ENCODE assay signal across 12 cellular contexts in the genomic region with DNA sequence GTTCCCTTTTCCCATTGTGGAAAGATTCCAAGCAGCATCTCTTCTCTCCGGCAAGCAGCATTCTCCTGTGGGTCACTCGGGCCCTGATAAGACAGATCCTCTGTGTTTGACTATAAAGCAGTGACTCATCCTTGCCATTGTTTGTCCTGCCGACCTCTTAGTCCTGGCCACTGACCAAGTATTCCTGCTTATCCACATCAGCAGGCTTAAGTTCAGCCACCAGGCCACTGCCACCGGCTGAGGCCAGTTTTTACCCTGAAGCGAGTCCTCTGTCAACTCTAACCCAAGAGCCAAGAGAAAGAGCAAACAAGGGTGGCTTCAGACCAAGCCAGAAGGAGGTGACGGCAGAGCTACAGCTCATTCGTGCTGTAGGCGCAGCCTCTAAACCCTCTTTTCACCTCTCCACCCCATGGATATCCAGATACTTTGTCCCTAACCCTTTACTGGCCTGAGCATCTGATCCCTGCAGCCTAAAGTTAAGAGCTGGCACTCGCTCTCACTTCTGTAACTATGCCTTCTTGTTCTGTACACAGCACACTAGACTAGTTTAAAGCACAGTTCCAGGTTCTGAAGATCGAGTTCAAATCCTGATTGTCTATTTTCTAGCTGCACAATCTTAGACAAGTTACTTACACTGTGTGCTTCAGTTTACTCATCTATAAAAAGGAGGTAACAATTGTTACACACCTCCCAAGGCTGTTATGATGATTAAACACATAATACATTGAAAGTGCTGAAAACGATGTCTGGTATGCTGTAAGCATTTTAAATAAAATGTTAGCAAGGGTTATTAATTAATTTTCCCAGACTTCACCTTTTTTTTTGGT. TPM values are rescaled to one million over a fixed set of nuclear protein-coding genes. Genes with fewer than 3 reads are reported as not detected.
DNase-seq lines count a peak whose midpoint lies in the region; ATAC-seq, FAIRE-seq and TF ChIP-seq lines count a peak whose summit lies in the region.
"Had no signal": no experiment of that assay in that cellular context is flagged by ENCODE, and none has a peak within 500 bp of the region (broad histone marks: within the 10 kb centered on the region; RNA-seq: fewer than 3 reads in every experiment).

No MANE protein-coding gene starts in this region.

- peak overlapping the region; percentile 84 for H2BK20ac ChIP-seq in H1 (ENCODE audit: low read length)

- H3K27me3 ChIP-seq in H1 (replicated peaks in 1 of 4; ENCODE audit: control insufficient read depth in 3 of 4, extremely low read depth in 1 of 4, insufficient read depth in 3 of 4, low read length in 3 of 4), result no peaks in the 10 kb centered on the region
- H3K27me3 ChIP-seq: uterus had no signal

- H3K79me1 ChIP-seq in H1 (ENCODE audit: low read depth, low read length), result no peaks in the 10 kb centered on the region

- peak overlapping the region; percentile 20 for H3K27ac Mint-ChIP-seq in mesothelial cell of epicardium
- H3K27ac Mint-ChIP-seq in natural killer cell, result no peak overlapping the region
- H3K27ac Mint-ChIP-seq: CD4-positive, alpha-beta memory T cell; naive thymus-derived CD8-positive, alpha-beta T cell had no signal

- H3K23ac ChIP-seq in H1 (ENCODE audit: insufficient read length), result no peak overlapping the region

- H2BK12ac ChIP-seq in H1 (ENCODE audit: low read depth, low read length), result peak overlapping the region; percentile 100

- H2BK120ac ChIP-seq in H1 (replicated peaks; ENCODE audit: low read depth, low read length), result peak overlapping the region; percentile 81

- H4K91ac ChIP-seq in H1 (replicated peaks; ENCODE audit: insufficient read length, low read length), result peak overlapping the region; percentile 93

- TF ChIP-seq EP300 in H1 (IDR thresholded peaks at IDR 0.05; ENCODE audit: borderline replicate concordance in 1 of 2, low read depth in 2 of 2, low read length in 2 of 2), result no peak

- H3K9me3 ChIP-seq in H1 (ENCODE audit: insufficient read depth in 2 of 2, low read depth in 1 of 2, low read length in 1 of 2), result no peaks in the 10 kb centered on the region
- H3K9me3 ChIP-seq: uterus had no signal

- no peaks in the 10 kb centered on the region; the same call in 1 of the 2 replicates for H3K23me2 ChIP-seq in H1 (ENCODE audit: low read depth, low read length)

- TF ChIP-seq RAD21 in H1 (IDR thresholded peaks at IDR 0.05 in 1 of 2, conservative IDR thresholded peaks at IDR 0.05 in 1 of 2; ENCODE audit: low read depth in 2 of 2, low read length in 2 of 2), result no peak; a peak in 1 of 4 replicates

- DNase-seq in AG20443 (ENCODE audit: low spot score) (peak; percentile 81), NCI-H526 (lab: John Stamatoyannopoulos, UW) (peak; percentile 49 to 55), H1 (ENCODE audit: low read depth in 1 of 2, low spot score in 2 of 2) (peak in 1 of 2 experiments; percentile 53), mesothelial cell of epicardium (ENCODE audit: low spot score in 2 of 2, unreplicated experiment in 2 of 2) (no peak), CD1c-positive myeloid dendritic cell (ENCODE audit: extremely low spot score) (no peak), natural killer cell (no peak)
- DNase-seq: activated CD8-positive, alpha-beta memory T cell treated with anti-CD3 and anti-CD28 coated beads, Interleukin-2, amount 50 U/mL, for 48 hours; CD4-positive, alpha-beta memory T cell; naive thymus-derived CD8-positive, alpha-beta T cell; uterus had no signal

- intact Hi-C loops in natural killer cell (cut with micrococcal nuclease), result no loop called here

- H3K4ac ChIP-seq in H1 (replicated peaks; ENCODE audit: insufficient read length, low read depth, low read length), result no peak overlapping the region

- H3K79me2 ChIP-seq in H1 (ENCODE audit: control insufficient read depth in 1 of 2, insufficient read depth in 2 of 2, low read length in 2 of 2), result no peaks in the 10 kb centered on the region

- ATAC-seq in HG03520 (IDR thresholded peaks at IDR 0.05; ENCODE audit: unreplicated experiment) (no peak), natural killer cell (no peak), HG03565 (IDR thresholded peaks at IDR 0.05; ENCODE audit: unreplicated experiment) (no peak)
- ATAC-seq: naive thymus-derived CD8-positive, alpha-beta T cell had no signal

- peak overlapping the region; percentile 6; the same call in 1 of the 2 replicates for H2BK15ac ChIP-seq in H1 (ENCODE audit: low read length)

- WGBS in H1 (ENCODE audit: extremely low coverage in 1 of 2, insufficient coverage in 1 of 2, insufficient read length in 1 of 2, insufficient replicate concordance in 2 of 2, low coverage in 1 of 2, low lambda C conversion rate in 2 of 2, missing lambda C conversion rate in 1 of 2), 2 experiments, result 62% methylated on average over 11 of the region's 11 CpGs; no CpG with 5 or more reads in 1 of the 2 experiments

- H4K5ac ChIP-seq in H1 (ENCODE audit: insufficient read length, low read depth, low read length), result peak overlapping the region; percentile 60

- H2BK5ac ChIP-seq in H1 (ENCODE audit: low read depth, low read length), result peak overlapping the region; percentile 98

- peaks cover 5 to 19% (median 11%) of the 10 kb centered on the region in 4 experiments; a peak in 4 of 7 replicates for H3K4me1 ChIP-seq in H1 (replicated peaks in 1 of 4; ENCODE audit: control insufficient read depth in 3 of 4, insufficient read depth in 4 of 4, low read length in 3 of 4)
- H3K4me1 ChIP-seq: uterus had no signal

- no peak overlapping the region for H3K56ac ChIP-seq in H1 (replicated peaks; ENCODE audit: insufficient read length, low read depth, low read length)

- POLR2A ChIA-PET in H1 (lab: Charles Lee; ENCODE audit: partially characterized antibody), result interaction anchor here (1.2 to 3.6 kb wide), 3 partner anchors 10 to 31 kb away, joined by 3 to 15 read pairs (median 7); partner anchors contain the start of gene SOX9

- no peaks in the 10 kb centered on the region for H3K9me3 Mint-ChIP-seq in mesothelial cell of epicardium
- peaks cover 2% of the 10 kb centered on the region in 2 donors for H3K9me3 Mint-ChIP-seq in natural killer cell

- H4K8ac ChIP-seq in H1 (ENCODE audit: extremely low read depth, insufficient read depth, low read length), result peak overlapping the region; percentile 90; the same call in 1 of the 2 replicates

- peak in 1 of 2 experiments; percentile 66; a peak in 1 of 3 replicates for TF ChIP-seq POLR2A in H1 (IDR thresholded peaks at IDR 0.05; ENCODE audit: control extremely low read depth in 1 of 2, low read depth in 2 of 2, low read length in 2 of 2)

- H3K18ac ChIP-seq in H1 (ENCODE audit: extremely low read depth, low read length), result peak overlapping the region; percentile 76

- no peaks in the 10 kb centered on the region for H4K20me1 ChIP-seq in H1 (replicated peaks in 1 of 2; ENCODE audit: control insufficient read depth in 1 of 2, insufficient read depth in 2 of 2, low read length in 2 of 2)

- H3K27ac ChIP-seq in H1 (ENCODE audit: low read depth, low read length), result peak overlapping the region; percentile 92
- H3K27ac ChIP-seq: uterus had no signal

- peak overlapping the region; percentile 49 to 78 for H3K4me2 ChIP-seq in H1 (ENCODE audit: insufficient read depth in 1 of 2, low read depth in 2 of 2, low read length in 2 of 2)

- H3K9ac ChIP-seq in H1 (replicated peaks in 1 of 4; ENCODE audit: extremely low read depth in 1 of 4, low read depth in 3 of 4, low read length in 3 of 4), result peak overlapping the region in 3 of 4 experiments; percentile 40 to 79 (median 55); a peak in 5 of 7 replicates

- H2AK5ac ChIP-seq in H1 (ENCODE audit: low read depth, low read length), result peak overlapping the region; percentile 66; the same call in 1 of the 2 replicates

- no peaks in the 10 kb centered on the region for H3K36me3 ChIP-seq in H1 (ENCODE audit: control insufficient read depth in 2 of 4, insufficient read depth in 4 of 4, low read length in 3 of 4)
- H3K36me3 ChIP-seq: uterus had no signal

- H3K14ac ChIP-seq in H1 (ENCODE audit: insufficient read length), result no peak overlapping the region

- no peak for FAIRE-seq in H1 (lab: Jason Lieb, UNC)

- H3K4me3 Mint-ChIP-seq in mesothelial cell of epicardium (no peak overlapping the region), natural killer cell (no peak overlapping the region)
- H3K4me3 Mint-ChIP-seq: CD4-positive, alpha-beta memory T cell; naive thymus-derived CD8-positive, alpha-beta T cell had no signal

- TF ChIP-seq CTCF in H1 (IDR thresholded peaks at IDR 0.05; ENCODE audit: control extremely low read depth in 1 of 3, insufficient read depth in 1 of 3, low read depth in 1 of 3, low read length in 3 of 3) (no peak), mesothelial cell of epicardium (IDR thresholded peaks at IDR 0.05; ENCODE audit: unreplicated experiment) (no peak), natural killer cell (IDR thresholded peaks at IDR 0.05) (no peak)

- peak overlapping the region; percentile 40; the same call in 1 of the 2 replicates for H2AFZ ChIP-seq in H1 (ENCODE audit: low read length)

- peaks cover 2% of the 10 kb centered on the region for H3K27me3 Mint-ChIP-seq in mesothelial cell of epicardium (ENCODE audit: low read depth)
- peaks cover 0 to 3% of the 10 kb centered on the region in 2 donors for H3K27me3 Mint-ChIP-seq in natural killer cell (ENCODE audit: low read depth in 2 of 2)

- H3K36me3 Mint-ChIP-seq in mesothelial cell of epicardium, result no peaks in the 10 kb centered on the region
- H3K36me3 Mint-ChIP-seq in natural killer cell, result no peaks in the 10 kb centered on the region
- H3K36me3 Mint-ChIP-seq: CD4-positive, alpha-beta memory T cell; naive thymus-derived CD8-positive, alpha-beta T cell had no signal

- CTCF ChIA-PET in H1 (lab: Charles Lee; ENCODE audit: partially characterized antibody), result interaction anchor here (0.7 to 2.3 kb wide), 4 partner anchors 8 to 274 kb away, joined by 4 to 6 read pairs (median 4); partner anchors contain the start of gene SOX9

- H3K4me1 Mint-ChIP-seq in mesothelial cell of epicardium (peaks cover 13% of the 10 kb centered on the region), natural killer cell (no peaks in the 10 kb centered on the region)
- H3K4me1 Mint-ChIP-seq: CD4-positive, alpha-beta memory T cell; naive thymus-derived CD8-positive, alpha-beta T cell had no signal

- H3K4me3 ChIP-seq in H1 (ENCODE audit: extremely low read depth in 1 of 4, insufficient read depth in 2 of 4, low read depth in 3 of 4, low read length in 4 of 4), result peak overlapping the region in 3 of 4 experiments; percentile 16 to 48 (median 17); a peak in 4 of 8 replicates
- H3K4me3 ChIP-seq: uterus had no signal

TF ChIP-seq in H1, 55 proteins besides CTCF, POLR2A, EP300 and RAD21 (continues in another document):
- peak; percentile 53; the same call in 1 of the 2 replicates for TF ChIP-seq JUN (IDR thresholded peaks at IDR 0.05; ENCODE audit: low read depth, low read length)

RNA-seq across cellular contexts. Expression of gene SOX9, which starts 31.0 kb away (rescaled TPM):
- 4.9 and 5.2 TPM in 2 replicates for total RNA-seq in H1 (2021; fragmentation: NEBNext Ultra II Directional; extraction: Animal tissue kit (Norgen Biotek cat#: 25700))
- polyA plus RNA-seq in H1 (2011; rRNA removed), result 1.9 and 3.3 TPM in 2 replicates
- 1.6 TPM for polyA plus RNA-seq in H1 (2011; cell fraction: cytosol; rRNA removed)
- 2.7 TPM for polyA plus RNA-seq in H1 (2011; cell fraction: nucleus; rRNA removed)
- polyA plus RNA-seq in H1 (2012, experiment 1 of 2), result 2.7 to 4.0 TPM (median 3.3 TPM) in 4 replicates
- 2.6 TPM for polyA plus RNA-seq in H1 (2012, experiment 2 of 2)
- polyA plus RNA-seq in H1 (2013, experiment 1 of 2), result 2.1 TPM
- polyA plus RNA-seq in H1 (2013, experiment 2 of 2), result 2.2 TPM
- 0.71 and 1.4 TPM in 2 replicates for polyA minus RNA-seq in H1 (2011; rRNA and poly(A)+ RNA removed)
- 4.8 TPM for polyA minus RNA-seq in H1 (2011; cell fraction: cytosol; rRNA and poly(A)+ RNA removed)
- 2.8 TPM for polyA minus RNA-seq in H1 (2011; cell fraction: nucleus; rRNA and poly(A)+ RNA removed)
- 43.2 to 47.8 TPM (median 47.1 TPM) in 3 replicates for total RNA-seq in mesothelial cell of epicardium
- total RNA-seq in natural killer cell, result not detected
- total RNA-seq: CD4-positive, alpha-beta memory T cell; naive thymus-derived CD8-positive, alpha-beta T cell had no signal
- polyA plus RNA-seq: CD4-positive, alpha-beta memory T cell; naive thymus-derived CD8-positive, alpha-beta T cell had no signal

Comparison
In these comparisons a context has a peak if more than half of its experiments do, and no peak if none do; other contexts are left out.
1. DNase-seq: peak in AG20443 (single experiment) and NCI-H526 (2 of 2); none in mesothelial cell of epicardium (0 of 2), CD1c-positive myeloid dendritic cell (single experiment) and natural killer cell (single experiment).